Comparison of ENCODE assay signal across 18 cellular contexts in genomic region chr5:158754018-158754514, GRCh38.
DNase-seq lines count a peak whose midpoint lies in the region; ATAC-seq and TF ChIP-seq lines count a peak whose summit lies in the region.
"Had no signal": no experiment of that assay in that cellular context is flagged by ENCODE, and none has a peak within 500 bp of the region (broad histone marks: within the 10 kb centered on the region; RNA-seq: fewer than 3 reads in every experiment).

No MANE protein-coding gene starts in this region.

- no peak for TF ChIP-seq CTCF in astrocyte of the cerebellum (IDR thresholded peaks at IDR 0.05; ENCODE audit: low read depth, low read length, missing control alignments)
- TF ChIP-seq CTCF in CD4-positive, alpha-beta T cell (IDR thresholded peaks at IDR 0.05) = no peak

- no peaks in the 10 kb centered on the region for H3K9me3 Mint-ChIP-seq in CD4-positive, alpha-beta T cell
- H3K9me3 Mint-ChIP-seq in activated naive CD4-positive, alpha-beta T cell treated with anti-CD3 and anti-CD28 coated beads, Interleukin-2, amount 50 U/mL, for 72 hours = no peaks in the 10 kb centered on the region
- H3K9me3 Mint-ChIP-seq: activated naive CD8-positive, alpha-beta T cell treated with anti-CD3 and anti-CD28 coated beads, Interleukin-2, amount 50 U/mL, for 24 hours; neural crest cell had no signal

- H3K4me1 Mint-ChIP-seq in CD4-positive, alpha-beta T cell (ENCODE audit: low read depth) = peaks cover 5% of the 10 kb centered on the region

- no peak overlapping the region for H3K27ac Mint-ChIP-seq in CD4-positive, alpha-beta T cell
- H3K27ac Mint-ChIP-seq in activated naive CD4-positive, alpha-beta T cell treated with anti-CD3 and anti-CD28 coated beads, Interleukin-2, amount 50 U/mL, for 72 hours = no peak overlapping the region
- H3K27ac Mint-ChIP-seq: activated naive CD8-positive, alpha-beta T cell treated with anti-CD3 and anti-CD28 coated beads, Interleukin-2, amount 50 U/mL, for 24 hours had no signal

- no peaks in the 10 kb centered on the region for H3K27me3 ChIP-seq in CD4-positive, alpha-beta T cell (ENCODE audit: control insufficient read depth, insufficient read depth, low read length)
- no peaks in the 10 kb centered on the region for H3K27me3 ChIP-seq in effector memory CD4-positive, alpha-beta T cell (replicated peaks; ENCODE audit: control insufficient read depth, insufficient read depth, low read length, poor library complexity, severe bottlenecking)

- ATAC-seq in left lobe of liver = peak; percentile 95
- ATAC-seq in CD4-positive, alpha-beta T cell (ENCODE audit: poor library complexity) = no peak
- no peak for ATAC-seq in activated naive CD4-positive, alpha-beta T cell treated with anti-CD3 and anti-CD28 coated beads, Interleukin-2, amount 50 U/mL, for 72 hours
- ATAC-seq: activated naive CD8-positive, alpha-beta T cell treated with anti-CD3 and anti-CD28 coated beads, Interleukin-2, amount 50 U/mL, for 24 hours; heart left ventricle had no signal

- no peaks in the 10 kb centered on the region for H3K4me1 ChIP-seq in effector memory CD4-positive, alpha-beta T cell (ENCODE audit: control insufficient read depth, insufficient read depth, low read length, poor library complexity, severe bottlenecking)

- no peak overlapping the region for H3K27ac ChIP-seq in CD4-positive, alpha-beta T cell (ENCODE audit: low read depth, low read length)
- H3K27ac ChIP-seq in effector memory CD4-positive, alpha-beta T cell (ENCODE audit: insufficient read depth, low read length, poor library complexity, severe bottlenecking) = no peak overlapping the region
- H3K27ac ChIP-seq: heart left ventricle, left ventricle myocardium inferior, WERI-Rb-1 had no signal

- no peak overlapping the region for H3K4me3 Mint-ChIP-seq in CD4-positive, alpha-beta T cell
- H3K4me3 Mint-ChIP-seq: activated naive CD8-positive, alpha-beta T cell treated with anti-CD3 and anti-CD28 coated beads, Interleukin-2, amount 50 U/mL, for 24 hours; neural crest cell had no signal

- CTCF ChIA-PET in CD4-positive, alpha-beta T cell (lab: Charles Lee) = no interaction called here

- POLR2A ChIA-PET in CD4-positive, alpha-beta T cell (lab: Charles Lee) = no interaction called here

- H3K4me3 ChIP-seq in astrocyte of the cerebellum (ENCODE audit: low read depth, low read length) = no peak overlapping the region
- no peak overlapping the region for H3K4me3 ChIP-seq in effector memory CD4-positive, alpha-beta T cell (ENCODE audit: insufficient read depth, low read depth, low read length, poor library complexity, severe bottlenecking)
- H3K4me3 ChIP-seq: heart left ventricle, left ventricle myocardium inferior had no signal

- no peaks in the 10 kb centered on the region for H3K9me3 ChIP-seq in CD4-positive, alpha-beta T cell (ENCODE audit: control insufficient read depth, low read length)
- H3K9me3 ChIP-seq in effector memory CD4-positive, alpha-beta T cell (ENCODE audit: control insufficient read depth, low read length) = no peaks in the 10 kb centered on the region
- H3K9me3 ChIP-seq: heart left ventricle, left ventricle myocardium inferior had no signal

- H3K36me3 ChIP-seq in effector memory CD4-positive, alpha-beta T cell (ENCODE audit: control insufficient read depth, insufficient read depth, low read length) = no peaks in the 10 kb centered on the region
- H3K36me3 ChIP-seq: heart left ventricle, left ventricle myocardium inferior, WERI-Rb-1 had no signal

- H3K27me3 Mint-ChIP-seq in CD4-positive, alpha-beta T cell = peaks cover 24% of the 10 kb centered on the region

- DNase-seq in A172 (ENCODE audit: low spot score) (peak; percentile 16), HCEC 1CT (peak; percentile 7), astrocyte of the cerebellum (ENCODE audit: low read depth) (peak; percentile 50), left lobe of liver (ENCODE audit: low spot score) (peak; percentile 53), DMS153 (lab: John Stamatoyannopoulos, UW) (no peak)
- DNase-seq in CD4-positive, alpha-beta T cell = no peak
- DNase-seq in activated naive CD4-positive, alpha-beta T cell treated with anti-CD3 and anti-CD28 coated beads, Interleukin-2, amount 50 U/mL, for 72 hours (ENCODE audit: low spot score in 2 of 2) = no peak
- DNase-seq in effector memory CD4-positive, alpha-beta T cell = no peak
- DNase-seq: 8988T; activated CD8-positive, alpha-beta memory T cell treated with anti-CD3 and anti-CD28 coated beads, Interleukin-2, amount 50 U/mL, for 4 hours; activated naive CD8-positive, alpha-beta T cell treated with anti-CD3 and anti-CD28 coated beads, Interleukin-2, amount 50 U/mL, for 24 hours; DMS53; heart left ventricle; left ventricle myocardium inferior; NCI-H1436 treated with DMSO at 0.1 percent for 48 hours; SIG-M5; WERI-Rb-1 had no signal

- in situ Hi-C loops in astrocyte of the cerebellum (cut with HindIII; ENCODE audit: low sequenced_read_pairs) = no loop called here

- intact Hi-C loops in CD4-positive, alpha-beta T cell (cut with DNase I, micrococcal nuclease) = no loop called here

- no peaks in the 10 kb centered on the region for H3K36me3 Mint-ChIP-seq in CD4-positive, alpha-beta T cell (ENCODE audit: low read depth)
- H3K36me3 Mint-ChIP-seq in activated naive CD4-positive, alpha-beta T cell treated with anti-CD3 and anti-CD28 coated beads, Interleukin-2, amount 50 U/mL, for 72 hours = no peaks in the 10 kb centered on the region

Comparison
In these comparisons a context has a peak if more than half of its experiments do, and no peak if none do; other contexts are left out.
1. DNase-seq: peak in A172 (single experiment), HCEC 1CT (single experiment), astrocyte of the cerebellum (single experiment) and left lobe of liver (single experiment); none in CD4-positive, alpha-beta T cell (0 of 10), activated naive CD4-positive, alpha-beta T cell treated with anti-CD3 and anti-CD28 coated beads, Interleukin-2, amount 50 U/mL, for 72 hours (0 of 2), DMS153 (single experiment) and effector memory CD4-positive, alpha-beta T cell (0 of 3).